In the genomic region with DNA sequence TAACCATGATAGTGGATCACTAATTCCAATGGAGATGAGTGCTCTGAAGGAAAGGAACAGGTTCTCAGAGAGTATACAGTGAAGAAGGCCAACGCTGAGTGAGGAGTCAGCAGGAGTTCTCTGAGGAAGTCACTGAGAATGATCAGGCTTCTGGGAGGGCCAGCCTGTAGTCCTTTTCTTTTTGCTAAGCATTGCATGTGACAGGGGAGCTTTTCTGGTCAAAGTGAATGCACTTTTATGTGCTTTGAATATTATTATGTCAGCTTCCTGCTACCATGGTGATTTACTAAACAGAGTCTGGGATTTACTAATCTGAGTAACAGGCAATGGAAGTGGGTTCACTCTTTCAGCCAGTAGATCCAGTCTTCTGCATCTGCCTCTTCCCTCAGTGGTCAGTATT, we compare ENCODE assay signal across 1 cellular context.
TF ChIP-seq lines count a peak whose summit lies in the region.

No MANE protein-coding gene starts in this region.

TF ChIP-seq in SK-N-SH, 30 proteins besides CTCF, POLR2A, EP300 and RAD21 (continued from another document):
- TF ChIP-seq, protein P1, sequence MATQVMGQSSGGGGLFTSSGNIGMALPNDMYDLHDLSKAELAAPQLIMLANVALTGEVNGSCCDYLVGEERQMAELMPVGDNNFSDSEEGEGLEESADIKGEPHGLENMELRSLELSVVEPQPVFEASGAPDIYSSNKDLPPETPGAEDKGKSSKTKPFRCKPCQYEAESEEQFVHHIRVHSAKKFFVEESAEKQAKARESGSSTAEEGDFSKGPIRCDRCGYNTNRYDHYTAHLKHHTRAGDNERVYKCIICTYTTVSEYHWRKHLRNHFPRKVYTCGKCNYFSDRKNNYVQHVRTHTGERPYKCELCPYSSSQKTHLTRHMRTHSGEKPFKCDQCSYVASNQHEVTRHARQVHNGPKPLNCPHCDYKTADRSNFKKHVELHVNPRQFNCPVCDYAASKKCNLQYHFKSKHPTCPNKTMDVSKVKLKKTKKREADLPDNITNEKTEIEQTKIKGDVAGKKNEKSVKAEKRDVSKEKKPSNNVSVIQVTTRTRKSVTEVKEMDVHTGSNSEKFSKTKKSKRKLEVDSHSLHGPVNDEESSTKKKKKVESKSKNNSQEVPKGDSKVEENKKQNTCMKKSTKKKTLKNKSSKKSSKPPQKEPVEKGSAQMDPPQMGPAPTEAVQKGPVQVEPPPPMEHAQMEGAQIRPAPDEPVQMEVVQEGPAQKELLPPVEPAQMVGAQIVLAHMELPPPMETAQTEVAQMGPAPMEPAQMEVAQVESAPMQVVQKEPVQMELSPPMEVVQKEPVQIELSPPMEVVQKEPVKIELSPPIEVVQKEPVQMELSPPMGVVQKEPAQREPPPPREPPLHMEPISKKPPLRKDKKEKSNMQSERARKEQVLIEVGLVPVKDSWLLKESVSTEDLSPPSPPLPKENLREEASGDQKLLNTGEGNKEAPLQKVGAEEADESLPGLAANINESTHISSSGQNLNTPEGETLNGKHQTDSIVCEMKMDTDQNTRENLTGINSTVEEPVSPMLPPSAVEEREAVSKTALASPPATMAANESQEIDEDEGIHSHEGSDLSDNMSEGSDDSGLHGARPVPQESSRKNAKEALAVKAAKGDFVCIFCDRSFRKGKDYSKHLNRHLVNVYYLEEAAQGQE (IDR thresholded peaks at IDR 0.05; ENCODE audit: low read depth, low read length), result no peak
- TF ChIP-seq RXRA (IDR thresholded peaks at IDR 0.05; ENCODE audit: borderline replicate concordance, low read depth), result no peak
